Comparison of ENCODE assay signal across 11 cellular contexts in genomic region chr1:64865105-64865757, GRCh38.
A peak's percentile ranks its signal among the peaks of the same experiment; 100 is the strongest.
DNase-seq lines count a peak whose midpoint lies in the region; ATAC-seq and TF ChIP-seq lines count a peak whose summit lies in the region.
"Had no signal": no experiment of that assay in that cellular context is flagged by ENCODE, and none has a peak within 500 bp of the region (broad histone marks: within the 10 kb centered on the region; RNA-seq: fewer than 3 reads in every experiment).

No MANE protein-coding gene starts in this region.

- H3K4me3 Mint-ChIP-seq in activated naive CD4-positive, alpha-beta T cell treated with anti-CD3 and anti-CD28 coated beads, Interleukin-2, amount 10 ng/mL, durations not matched to agents 7 days and 5 days = no peak overlapping the region
- peak overlapping the region; percentile 61 to 82 (median 71) for H3K4me3 Mint-ChIP-seq in immature natural killer cell

- peaks cover 7% of the 10 kb centered on the region for H3K4me1 ChIP-seq in suprapubic skin
- H3K4me1 ChIP-seq in body of pancreas = no peaks in the 10 kb centered on the region

- H3K4me1 Mint-ChIP-seq in activated naive CD4-positive, alpha-beta T cell treated with anti-CD3 and anti-CD28 coated beads, Interleukin-2, amount 10 ng/mL, durations not matched to agents 7 days and 5 days = peaks cover 34% of the 10 kb centered on the region
- H3K4me1 Mint-ChIP-seq in immature natural killer cell = peaks cover 88 to 98% of the 10 kb centered on the region in 2 donors

- peaks cover 75% of the 10 kb centered on the region for H3K36me3 Mint-ChIP-seq in activated naive CD4-positive, alpha-beta T cell treated with anti-CD3 and anti-CD28 coated beads, Interleukin-2, amount 10 ng/mL, durations not matched to agents 7 days and 5 days
- peaks cover 59 to 78% (median 60%) of the 10 kb centered on the region in 3 donors for H3K36me3 Mint-ChIP-seq in immature natural killer cell

- ATAC-seq in body of pancreas (no peak), HG03045 (IDR thresholded peaks at IDR 0.05; ENCODE audit: unreplicated experiment) (no peak)

- TF ChIP-seq CTCF in suprapubic skin (IDR thresholded peaks at IDR 0.05) (no peak), body of pancreas (IDR thresholded peaks at IDR 0.05) (no peak)

- no peak overlapping the region for H3K9ac ChIP-seq in SK-N-MC (ENCODE audit: insufficient read length)
- H3K9ac ChIP-seq: GM23248 had no signal

- TF ChIP-seq POLR2A in suprapubic skin (IDR thresholded peaks at IDR 0.05) = no peak
- no peak for TF ChIP-seq POLR2A in body of pancreas (IDR thresholded peaks at IDR 0.05)

- H3K9me3 ChIP-seq in SK-N-MC (ENCODE audit: low read depth, low read length) (no peaks in the 10 kb centered on the region), suprapubic skin (no peaks in the 10 kb centered on the region), body of pancreas (no peaks in the 10 kb centered on the region)

- H3K27me3 ChIP-seq in suprapubic skin = no peaks in the 10 kb centered on the region
- H3K27me3 ChIP-seq in body of pancreas = no peaks in the 10 kb centered on the region

- no peak for TF ChIP-seq EP300 in suprapubic skin (IDR thresholded peaks at IDR 0.05)

- DNase-seq in activated naive CD4-positive, alpha-beta T cell treated with anti-CD3 and anti-CD28 coated beads, Interleukin-2, amount 10 ng/mL, durations not matched to agents 7 days and 5 days = no peak
- no peak for DNase-seq in activated naive CD4-positive, alpha-beta T cell treated with anti-CD3 and anti-CD28 coated beads, Interleukin-2, amount 50 U/mL, for 16 hours
- DNase-seq in SK-N-MC (ENCODE audit: low read depth, low spot score) (no peak), immature natural killer cell (no peak), suprapubic skin (ENCODE audit: low spot score in 2 of 2) (no peak), amygdala (lab: John Stamatoyannopoulos, UW) (no peak), body of pancreas (no peak)
- DNase-seq: glutamatergic neuron; GM23248; stimulated activated CD4-positive, alpha-beta T cell treated with anti-CD3 and anti-CD28 coated beads, Interleukin-12 subunit alpha, Interleukin-12 subunit beta, amount 100 ng/mL, for 4 hours had no signal

- WGBS in suprapubic skin = 89% methylated on average over 6 of the region's 6 CpGs
- 87 to 90% methylated on average over 6 of the region's 6 CpGs for WGBS in body of pancreas, 2 donors

- intact Hi-C loops in body of pancreas (cut with DNase I) = no loop called here

- H3K4me3 ChIP-seq in SK-N-MC = no peak overlapping the region
- no peak overlapping the region for H3K4me3 ChIP-seq in suprapubic skin
- H3K4me3 ChIP-seq in body of pancreas = no peak overlapping the region
- H3K4me3 ChIP-seq: GM23248 had no signal

- H3K9me3 Mint-ChIP-seq in activated naive CD4-positive, alpha-beta T cell treated with anti-CD3 and anti-CD28 coated beads, Interleukin-2, amount 10 ng/mL, durations not matched to agents 7 days and 5 days = no peaks in the 10 kb centered on the region
- H3K9me3 Mint-ChIP-seq in immature natural killer cell = no peaks in the 10 kb centered on the region

- peaks cover 93% of the 10 kb centered on the region for H3K36me3 ChIP-seq in SK-N-MC (ENCODE audit: insufficient read depth, low read length)
- peaks cover 82% of the 10 kb centered on the region for H3K36me3 ChIP-seq in suprapubic skin
- peaks cover 0 to 8% of the 10 kb centered on the region in 2 donors for H3K36me3 ChIP-seq in body of pancreas (replicated peaks in 1 of 2; ENCODE audit: insufficient read depth in 1 of 2, low read depth in 2 of 2)

- CTCF ChIA-PET in activated naive CD4-positive, alpha-beta T cell treated with anti-CD3 and anti-CD28 coated beads, Interleukin-2, amount 10 ng/mL, durations not matched to agents 7 days and 5 days (lab: Charles Lee) = no interaction called here

- H3K27me3 Mint-ChIP-seq in activated naive CD4-positive, alpha-beta T cell treated with anti-CD3 and anti-CD28 coated beads, Interleukin-2, amount 10 ng/mL, durations not matched to agents 7 days and 5 days = no peaks in the 10 kb centered on the region
- peaks cover 2 to 30% (median 17%) of the 10 kb centered on the region in 3 donors for H3K27me3 Mint-ChIP-seq in immature natural killer cell (ENCODE audit: low read depth in 3 of 3)

- peak overlapping the region; percentile 88 for H3K27ac Mint-ChIP-seq in activated naive CD4-positive, alpha-beta T cell treated with anti-CD3 and anti-CD28 coated beads, Interleukin-2, amount 10 ng/mL, durations not matched to agents 7 days and 5 days
- H3K27ac Mint-ChIP-seq in immature natural killer cell = peak overlapping the region; percentile 95 to 98 (median 97)

- H3K27ac ChIP-seq in SK-N-MC (peak overlapping the region; percentile 59), suprapubic skin (peak overlapping the region; percentile 57), body of pancreas (peak overlapping the region in 1 of 4 donors; percentile 57)
- H3K27ac ChIP-seq: GM23248 had no signal
